8 cellular contexts compared by ENCODE assay signal in the genomic region with DNA sequence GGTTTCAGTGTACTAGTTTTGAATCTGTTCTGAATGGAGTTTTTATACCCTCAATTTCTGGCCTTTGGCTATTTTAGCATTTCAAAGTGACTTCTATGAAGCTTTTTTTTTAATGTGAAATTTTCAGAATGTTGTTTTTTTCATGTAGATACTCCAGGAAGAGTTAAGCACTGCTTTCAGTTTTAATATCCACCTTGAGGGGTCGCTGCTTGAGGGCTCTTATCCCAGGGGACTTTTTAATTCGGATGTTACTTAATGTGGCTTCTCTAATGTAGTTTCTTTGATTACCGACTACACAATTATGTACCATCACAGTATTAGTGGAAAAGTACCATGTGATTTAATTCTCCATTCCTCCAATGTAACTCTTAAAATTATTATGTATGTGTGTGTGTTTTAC. TPM values are rescaled to one million over a fixed set of nuclear protein-coding genes. Genes with fewer than 3 reads are reported as not detected.
A peak's percentile ranks its signal among the peaks of the same experiment; 100 is the strongest.
DNase-seq lines count a peak whose midpoint lies in the region; ATAC-seq, FAIRE-seq and TF ChIP-seq lines count a peak whose summit lies in the region.

No MANE protein-coding gene starts in this region.

- DNase-seq in BJ (ENCODE audit: low read depth) (no peak), GM18507 (ENCODE audit: extremely low spot score, insufficient read length, low read depth) (no peak), adipocyte (ENCODE audit: low read depth) (peak; percentile 68), epidermal melanocyte (ENCODE audit: insufficient read length, low spot score) (no peak)

- H3K27me3 ChIP-seq in BJ (ENCODE audit: control insufficient read depth, insufficient read depth, low read length) (no peaks in the 10 kb centered on the region), adipocyte (replicated peaks; ENCODE audit: control insufficient read depth, insufficient read depth, low read length) (no peaks in the 10 kb centered on the region)

- H3K36me3 ChIP-seq in BJ (ENCODE audit: control insufficient read depth, insufficient read depth, low read length), result no peaks in the 10 kb centered on the region
- peaks cover 18% of the 10 kb centered on the region for H3K36me3 ChIP-seq in adipocyte (ENCODE audit: control insufficient read depth, insufficient read depth, low read length, severe bottlenecking)

- CTCF ChIA-PET in BJ (lab: Yijun Ruan, JAX), result interaction anchor here (0.6 to 3.1 kb wide), 4 partner anchors 8 to 153 kb away, joined by 3 to 10 read pairs (median 4); no protein-coding TSS in a partner anchor

- H3K4me1 ChIP-seq in adipocyte (ENCODE audit: control insufficient read depth, insufficient read depth, low read length), result peaks cover 9% of the 10 kb centered on the region

- FAIRE-seq in GM18507 (lab: Jason Lieb, UNC) (peak; percentile 54), islet of Langerhans (lab: Jason Lieb, UNC) (peak; percentile 86)

- H3K9me3 ChIP-seq in adipocyte (ENCODE audit: control insufficient read depth, low read length), result no peaks in the 10 kb centered on the region

- H3K9ac ChIP-seq in adipocyte (ENCODE audit: low read length), result no peak overlapping the region

- no peak overlapping the region for H3K4me3 ChIP-seq in BJ (ENCODE audit: low read depth, low read length)
- H3K4me3 ChIP-seq in adipocyte (ENCODE audit: low read length), result no peak overlapping the region

- POLR2A ChIA-PET in BJ (lab: Charles Lee), result no interaction called here

- ATAC-seq in GM18511 (IDR thresholded peaks at IDR 0.05; ENCODE audit: unreplicated experiment) (no peak), HG02571 (IDR thresholded peaks at IDR 0.05; ENCODE audit: unreplicated experiment) (no peak), GM21515 (IDR thresholded peaks at IDR 0.05; ENCODE audit: unreplicated experiment) (no peak)

- TF ChIP-seq CTCF in BJ (IDR thresholded peaks at IDR 0.05; ENCODE audit: insufficient read depth, low read depth, low read length), result peak; percentile 52

RNA-seq across cellular contexts. Expression of gene IFIT5, which starts 5.2 kb away (rescaled TPM):
- 6.5 and 13.9 TPM in 2 replicates for polyA plus RNA-seq in BJ (2011; rRNA removed)
- 5.6 and 6.6 TPM in 2 replicates for polyA minus RNA-seq in BJ (2011; rRNA and poly(A)+ RNA removed)

RNA-seq across cellular contexts. Expression of gene IFIT1, which starts 27.1 kb away (rescaled TPM):
- 25.1 and 44.9 TPM in 2 replicates for polyA plus RNA-seq in BJ (2011; rRNA removed)
- polyA minus RNA-seq in BJ (2011; rRNA and poly(A)+ RNA removed), result 6.6 and 8.2 TPM in 2 replicates

RNA-seq across cellular contexts. Expression of gene IFIT1B, which starts 41.7 kb away (rescaled TPM):
- polyA plus RNA-seq in BJ (2011; rRNA removed), result not detected in 2 replicates
- polyA minus RNA-seq in BJ (2011; rRNA and poly(A)+ RNA removed), result not detected in 2 replicates
